Comparison of ENCODE assay signal across 8 cellular contexts in the genomic region with DNA sequence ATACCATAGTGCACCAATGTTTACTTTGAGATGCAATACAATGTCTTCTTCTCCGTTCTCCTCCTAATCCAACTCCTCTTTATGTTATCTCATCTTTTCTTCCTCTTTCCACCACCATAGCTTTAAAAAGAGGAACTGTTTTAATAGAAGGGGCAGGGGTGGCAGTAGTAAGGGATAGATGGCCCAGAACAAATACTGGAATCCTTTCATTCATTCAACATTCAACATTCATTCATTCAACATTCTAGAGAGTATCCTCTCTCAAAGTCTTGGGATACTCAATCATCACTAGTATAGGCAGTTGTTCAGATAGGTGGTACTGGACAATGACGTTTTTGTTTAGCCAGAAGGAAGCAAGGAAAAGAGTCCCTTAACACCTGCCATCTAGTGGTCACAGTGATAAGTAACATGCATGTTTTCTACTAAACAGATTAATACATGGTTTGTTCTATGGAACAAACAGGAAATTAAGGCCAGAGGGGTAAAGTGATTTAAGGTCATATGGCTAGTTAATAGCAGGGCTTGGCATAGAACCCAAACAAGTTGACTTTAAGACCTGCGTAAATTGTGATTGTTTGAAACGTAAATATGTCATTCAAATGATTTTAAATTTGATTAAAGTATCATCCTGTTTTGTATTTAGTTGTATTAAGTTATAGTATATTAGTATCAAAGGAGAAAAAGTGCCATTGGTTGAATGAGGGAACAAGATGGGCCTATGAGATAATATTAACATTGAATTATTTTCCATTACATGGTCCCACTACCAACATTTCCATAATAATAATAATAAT. TPM values are rescaled to one million over a fixed set of nuclear protein-coding genes. Genes with fewer than 3 reads are reported as not detected.
DNase-seq lines count a peak whose midpoint lies in the region; TF ChIP-seq lines count a peak whose summit lies in the region.

No MANE protein-coding gene starts in this region.

- H3K4me1 ChIP-seq in SJCRH30 = peaks cover 9% of the 10 kb centered on the region; the same call in 1 of the 2 replicates

- H3K27me3 ChIP-seq in SJCRH30 = no peaks in the 10 kb centered on the region

- DNase-seq in SHP77 (lab: John Stamatoyannopoulos, UW) (peak; percentile 27 to 44), SHP77 treated with DMSO at 0.1 percent for 48 hours (lab: John Stamatoyannopoulos, UW) (no peak), NAMALWA (ENCODE audit: low spot score) (peak; percentile 86), SJCRH30 (peak; percentile 21 to 80), fibroblast of peridontal ligament (ENCODE audit: extremely low read depth) (peak; percentile 74), retinal pigment epithelial cell (ENCODE audit: low read depth) (peak; percentile 33), NCI-H187 treated with DMSO at 0.1 percent for 48 hours (lab: John Stamatoyannopoulos, UW) (no peak)
- no peak for DNase-seq in activated CD4-positive, alpha-beta T cell treated with anti-CD3 and anti-CD28 coated beads for 1 hour

- H3K4me3 ChIP-seq in SJCRH30 (no peak overlapping the region), retinal pigment epithelial cell (ENCODE audit: low read length) (no peak overlapping the region)

- H3K36me3 ChIP-seq in SJCRH30 = 0 out of 2 replicates have a peak, but pooled peaks cover under 1% of the 10 kb centered on the region

- no peak overlapping the region for H3K27ac ChIP-seq in SJCRH30

- H3K9me3 ChIP-seq in SJCRH30 (replicated peaks) = no peaks in the 10 kb centered on the region

- TF ChIP-seq CTCF in retinal pigment epithelial cell (conservative IDR thresholded peaks at IDR 0.05; ENCODE audit: low read depth, low read length) = peak; percentile 71

RNA-seq across cellular contexts. Expression of a gene that starts 26.9 kb away (rescaled TPM):
- 3.4 and 5.7 TPM in 2 replicates for total RNA-seq in SJCRH30 (2014; rRNA removed; shearing (Covaris generic))

Comparison
In these comparisons a context has a peak if more than half of its experiments do, and no peak if none do; other contexts are left out.
1. DNase-seq: peak in SHP77 (2 of 2), NAMALWA (single experiment), SJCRH30 (2 of 2), fibroblast of peridontal ligament (single experiment) and retinal pigment epithelial cell (single experiment); none in SHP77 treated with DMSO at 0.1 percent for 48 hours (single experiment), NCI-H187 treated with DMSO at 0.1 percent for 48 hours (single experiment) and activated CD4-positive, alpha-beta T cell treated with anti-CD3 and anti-CD28 coated beads for 1 hour (single experiment).